Comparison of ENCODE assay signal across 15 cellular contexts in the genomic region with DNA sequence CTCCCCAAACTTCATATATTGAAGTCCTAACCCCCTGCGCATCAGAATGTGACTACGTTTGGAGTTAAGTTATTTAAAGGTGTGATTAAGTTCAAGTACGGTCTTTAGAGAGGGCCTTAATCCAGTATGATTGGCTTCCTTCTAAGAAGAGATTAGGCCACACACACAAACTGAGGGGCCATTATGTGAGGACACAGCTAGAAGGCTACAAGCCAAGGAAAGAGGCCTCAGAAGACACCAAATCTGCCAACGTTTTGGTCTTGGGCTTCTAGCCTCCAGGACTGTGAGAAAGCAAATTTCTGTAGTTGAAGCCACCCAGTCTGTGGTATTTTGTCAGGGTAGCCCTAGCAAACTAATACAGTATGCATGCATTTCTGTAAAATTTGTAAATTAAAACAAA. TPM values are rescaled to one million over a fixed set of nuclear protein-coding genes. Genes with fewer than 3 reads are reported as not detected.
DNase-seq lines count a peak whose midpoint lies in the region; ATAC-seq, FAIRE-seq and TF ChIP-seq lines count a peak whose summit lies in the region.
"Had no signal": no experiment of that assay in that cellular context is flagged by ENCODE, and none has a peak within 500 bp of the region (broad histone marks: within the 10 kb centered on the region; RNA-seq: fewer than 3 reads in every experiment).

No MANE protein-coding gene starts in this region.

- no peak overlapping the region for H3K9ac ChIP-seq in H9 (ENCODE audit: extremely low read depth, insufficient read length, low read length)
- no peak overlapping the region for H3K9ac ChIP-seq in K562 (ENCODE audit: insufficient read depth in 1 of 2, low read depth in 2 of 2, low read length in 2 of 2)

- peak overlapping the region; percentile 32 to 61 (median 44); a peak in 2 of 7 replicates for H3K27ac Mint-ChIP-seq in H9
- H3K27ac Mint-ChIP-seq in stimulated activated memory B cell treated with anti-CD40 and anti-IgM and Interleukin-4, amounts not matched to agents 10 μg/mL and 1 μg/mL and 100 μg/mL, for 72 hours: no peak overlapping the region
- H3K27ac Mint-ChIP-seq: B cell had no signal

- H3K36me3 Mint-ChIP-seq in H9 (ENCODE audit: insufficient read depth in 1 of 3, low read depth in 3 of 3): peaks cover 0 to 1% (median 0%) of the 10 kb centered on the region in 3 experiments; a peak in 1 of 7 replicates
- no peaks in the 10 kb centered on the region for H3K36me3 Mint-ChIP-seq in stimulated activated memory B cell treated with anti-CD40 and anti-IgM and Interleukin-4, amounts not matched to agents 10 μg/mL and 1 μg/mL and 100 μg/mL, for 72 hours

- no peak overlapping the region for H4K8ac ChIP-seq in H9 (replicated peaks; ENCODE audit: insufficient read length, low read depth, low read length)

- H3K79me2 ChIP-seq in H9 (ENCODE audit: insufficient read depth, low read length): no peaks in the 10 kb centered on the region
- 0 out of 3 replicates have a peak, but pooled peaks cover 8% of the 10 kb centered on the region for H3K79me2 ChIP-seq in K562 (ENCODE audit: control insufficient read depth, insufficient read depth, low read length)

- WGBS in H9 (ENCODE audit: extremely low coverage, insufficient read length, low lambda C conversion rate): no CpG with 5 or more reads among the region's 4 CpGs
- 48% methylated on average over 4 of the region's 4 CpGs for WGBS in K562 (ENCODE audit: insufficient coverage, low coverage, missing lambda C conversion rate)

- H3K4me2 ChIP-seq in H9 (ENCODE audit: insufficient read depth, insufficient read length, low read length): no peak overlapping the region
- H3K4me2 ChIP-seq in K562 (ENCODE audit: insufficient read depth, low read length): no peak overlapping the region
- H3K4me2 ChIP-seq: A549 had no signal

- peaks cover 11 to 12% of the 10 kb centered on the region in 2 experiments for H3K4me1 Mint-ChIP-seq in H9
- H3K4me1 Mint-ChIP-seq in stimulated activated memory B cell treated with anti-CD40 and anti-IgM and Interleukin-4, amounts not matched to agents 10 μg/mL and 1 μg/mL and 100 μg/mL, for 72 hours: peaks cover 6% of the 10 kb centered on the region
- H3K4me1 Mint-ChIP-seq: B cell had no signal

- CTCF ChIA-PET in Panc1 (lab: Charles Lee): no interaction called here
- CTCF ChIA-PET in K562 (lab: Yijun Ruan, JAX; ENCODE audit: low intra/inter-chr PET ratio): no interaction called here

- DNase-seq in D721Med (ENCODE audit: insufficient read length, low spot score): no peak
- no peak for DNase-seq in H9
- no peak for DNase-seq in Panc1 (ENCODE audit: low read depth, low spot score)
- DNase-seq in K562 (ENCODE audit: extremely low read depth in 1 of 4, low spot score in 3 of 4): peak in 1 of 4 experiments; percentile 15
- DNase-seq in GM19240 (ENCODE audit: insufficient read length, low spot score): no peak
- DNase-seq in UCSD-AML1 (lab: John Stamatoyannopoulos, UW; ENCODE audit: unreplicated experiment): no peak
- DNase-seq: NCI-H1092 treated with DMSO at 0.1 percent for 48 hours; NCI-H1436 treated with DMSO at 0.1 percent for 48 hours; NCI-H1930; NK-92 treated with Interleukin-12 subunit alpha and Interleukin-12 subunit beta, amount 100 ng/mL, for 24 hours; Peyer's patch had no signal

- H3K27me3 ChIP-seq in H9 (ENCODE audit: insufficient read depth, low read length) (no peaks in the 10 kb centered on the region), Panc1 (ENCODE audit: control insufficient read depth, insufficient read depth, low read length) (no peaks in the 10 kb centered on the region), K562 (ENCODE audit: control insufficient read depth in 2 of 2, insufficient read depth in 2 of 2, low read length in 2 of 2) (no peaks in the 10 kb centered on the region)
- H3K27me3 ChIP-seq: Peyer's patch had no signal

- H3K4ac ChIP-seq in H9 (ENCODE audit: low read depth, low read length): no peak overlapping the region

- H3K4me1 ChIP-seq in H9 (ENCODE audit: insufficient read depth, low read length): peaks cover 1% of the 10 kb centered on the region; the same call in 1 of the 2 replicates
- peaks cover 21% of the 10 kb centered on the region for H3K4me1 ChIP-seq in Panc1 (ENCODE audit: control insufficient read depth, insufficient read depth, low read length)
- peaks cover 0 to 5% of the 10 kb centered on the region in 2 experiments; a peak in 1 of 5 replicates for H3K4me1 ChIP-seq in K562 (replicated peaks in 1 of 2; ENCODE audit: control insufficient read depth in 2 of 2, insufficient read depth in 2 of 2, low read length in 2 of 2)
- H3K4me1 ChIP-seq: A549, Peyer's patch had no signal

- BruUV-seq in Panc1 (replicated peaks; lab: Mats Ljungman, UMichigan): no TSS peak
- no TSS peak for BruUV-seq in K562 (replicated peaks; lab: Mats Ljungman, UMichigan)

- no peaks in the 10 kb centered on the region for H3K79me1 ChIP-seq in H9 (ENCODE audit: insufficient read depth, low read depth, low read length, poor library complexity, severe bottlenecking)

- H3T11ph ChIP-seq in H9 (ENCODE audit: low read length): no peak overlapping the region

- no peak overlapping the region for H3K18ac ChIP-seq in H9 (ENCODE audit: insufficient read length, low read depth, low read length)

- ATAC-seq in Panc1 (peak; percentile 33; the same call in 1 of the 2 replicates), K562 (peak; percentile 76), GM21381 (IDR thresholded peaks at IDR 0.05; ENCODE audit: unreplicated experiment) (no peak)
- no peak for ATAC-seq in stimulated activated memory B cell treated with anti-CD40 and anti-IgM and Interleukin-4, amounts not matched to agents 10 μg/mL and 1 μg/mL and 100 μg/mL, for 72 hours
- ATAC-seq: A549 had no signal

- POLR2A ChIA-PET in Panc1 (lab: Charles Lee): interaction anchor here (0.6 to 0.7 kb wide), 2 partner anchors 55 to 415 kb away, joined by 3 to 4 read pairs; no protein-coding TSS in a partner anchor
- POLR2A ChIA-PET in K562 (lab: Yijun Ruan, JAX): interaction anchor here (1.8 kb wide), 1 partner anchor 15 kb away, joined by 6 read pairs; no protein-coding TSS in a partner anchor

- H3K4me3 ChIP-seq in Panc1 (ENCODE audit: low read depth in 2 of 2, low read length in 2 of 2) (no peak overlapping the region), K562 (no peak overlapping the region)
- H3K4me3 ChIP-seq: A549, Peyer's patch had no signal

- H3K14ac ChIP-seq in H9 (ENCODE audit: insufficient read depth, low read length): no peak overlapping the region

- H3K23me2 ChIP-seq in H9 (ENCODE audit: insufficient read length, low read depth, low read length, poor library complexity, severe bottlenecking): no peaks in the 10 kb centered on the region

- FAIRE-seq in D721Med (lab: Jason Lieb, UNC): peak; percentile 80
- FAIRE-seq in K562 (lab: Jason Lieb, UNC): no peak
- FAIRE-seq: A549 had no signal

- no peak overlapping the region for H2BK120ac ChIP-seq in H9 (ENCODE audit: low read depth, low read length, poor library complexity, severe bottlenecking)

- H3K56ac ChIP-seq in H9 (ENCODE audit: insufficient read length, low read depth, low read length): no peak overlapping the region

- H3K23ac ChIP-seq in H9 (ENCODE audit: insufficient read length, low read depth, low read length): no peak overlapping the region

- no peak overlapping the region for H4K5ac ChIP-seq in H9 (ENCODE audit: insufficient read length, low read depth, low read length)

- in situ Hi-C loops in Panc1 (cut with HindIII; ENCODE audit: low pct_unique_long_range_greater_than_20kb, low sequenced_read_pairs) (no loop called here), K562 (cut with MboI) (no loop called here)

- no peak overlapping the region for H2BK15ac ChIP-seq in H9 (ENCODE audit: low read depth, low read length)

- no peaks in the 10 kb centered on the region for H3K9me1 ChIP-seq in K562 (ENCODE audit: control insufficient read depth, insufficient read depth, low read length)

- no peak overlapping the region for H2BK12ac ChIP-seq in H9 (ENCODE audit: insufficient read length, low read depth, low read length)

- H3K27ac ChIP-seq in H9 (ENCODE audit: insufficient read length, low read depth, low read length): no peak overlapping the region
- H3K27ac ChIP-seq in Panc1 (ENCODE audit: low read length): no peak overlapping the region
- no peak overlapping the region for H3K27ac ChIP-seq in K562 (ENCODE audit: extremely low read depth, low read depth, low read length)
- H3K27ac ChIP-seq: A549, Peyer's patch had no signal

- TF ChIP-seq POLR2A in K562 (conservative IDR thresholded peaks at IDR 0.05): no peak

- no peak for TF ChIP-seq RAD21 in K562 (CRISPR knock-in tag; conservative IDR thresholded peaks at IDR 0.05 in 1 of 2, IDR thresholded peaks at IDR 0.05 in 1 of 2)

- H2AFZ ChIP-seq in H9 (ENCODE audit: low read length) (no peak overlapping the region), K562 (ENCODE audit: low read depth, low read length) (peak overlapping the region; percentile 20; the same call in 1 of the 2 replicates)

- intact Hi-C loops in Panc1 (cut with micrococcal nuclease; ENCODE audit: unreplicated experiment) (no loop called here), K562 (cut with micrococcal nuclease) (no loop called here)

- H2BK20ac ChIP-seq in H9 (ENCODE audit: low read depth, low read length, poor library complexity, severe bottlenecking): no peak overlapping the region

- TF ChIP-seq CTCF in D721Med (IDR thresholded peaks at IDR 0.05; ENCODE audit: insufficient read depth, missing control alignments) (no peak), H9 (conservative IDR thresholded peaks at IDR 0.05) (no peak), Panc1 (IDR thresholded peaks at IDR 0.05) (no peak), K562 (IDR thresholded peaks at IDR 0.05 in 2 of 3, conservative IDR thresholded peaks at IDR 0.05 in 1 of 3; ENCODE audit: insufficient read depth in 2 of 3, low read depth in 1 of 3, low read length in 3 of 3) (no peak)

- H3K9me3 Mint-ChIP-seq in H9: no peaks in the 10 kb centered on the region
- no peaks in the 10 kb centered on the region for H3K9me3 Mint-ChIP-seq in stimulated activated memory B cell treated with anti-CD40 and anti-IgM and Interleukin-4, amounts not matched to agents 10 μg/mL and 1 μg/mL and 100 μg/mL, for 72 hours

- no peaks in the 10 kb centered on the region for H3K27me3 Mint-ChIP-seq in H9 (ENCODE audit: low read depth)
- H3K27me3 Mint-ChIP-seq in stimulated activated memory B cell treated with anti-CD40 and anti-IgM and Interleukin-4, amounts not matched to agents 10 μg/mL and 1 μg/mL and 100 μg/mL, for 72 hours: no peaks in the 10 kb centered on the region
- H3K27me3 Mint-ChIP-seq: B cell had no signal

- no peak overlapping the region for H2AK5ac ChIP-seq in H9 (ENCODE audit: insufficient read length, low read length)

- no peak overlapping the region for H2BK5ac ChIP-seq in H9 (ENCODE audit: insufficient read length, low read length)

- H3K4me3 Mint-ChIP-seq in H9: no peak overlapping the region
- no peak overlapping the region for H3K4me3 Mint-ChIP-seq in stimulated activated memory B cell treated with anti-CD40 and anti-IgM and Interleukin-4, amounts not matched to agents 10 μg/mL and 1 μg/mL and 100 μg/mL, for 72 hours
- H3K4me3 Mint-ChIP-seq: B cell had no signal

- no peaks in the 10 kb centered on the region for H4K20me1 ChIP-seq in H9 (ENCODE audit: control insufficient read depth, insufficient read depth, insufficient read length)
- no peaks in the 10 kb centered on the region for H4K20me1 ChIP-seq in K562 (replicated peaks; ENCODE audit: control insufficient read depth, insufficient read depth, low read length)

- no peaks in the 10 kb centered on the region for H3K9me3 ChIP-seq in H9 (ENCODE audit: control insufficient read depth, low read depth, low read length)
- no peaks in the 10 kb centered on the region for H3K9me3 ChIP-seq in Panc1 (ENCODE audit: control insufficient read depth, insufficient read depth, low read depth, low read length)
- H3K9me3 ChIP-seq in K562 (replicated peaks; ENCODE audit: control insufficient read depth, insufficient read depth, low read depth, low read length): no peaks in the 10 kb centered on the region
- H3K9me3 ChIP-seq: A549, Peyer's patch had no signal

- H4K91ac ChIP-seq in H9 (ENCODE audit: insufficient read length, low read depth, low read length): no peak overlapping the region

- no peak for TF ChIP-seq EP300 in K562 (IDR thresholded peaks at IDR 0.05; ENCODE audit: low read length)

- no peaks in the 10 kb centered on the region for H3K36me3 ChIP-seq in Panc1 (ENCODE audit: control insufficient read depth, insufficient read depth, low read length)
- no peaks in the 10 kb centered on the region for H3K36me3 ChIP-seq in K562 (ENCODE audit: control insufficient read depth, insufficient read depth, low read length)
- H3K36me3 ChIP-seq: Peyer's patch had no signal

RNA-seq across cellular contexts. Expression of gene REEP3, which starts 41.7 kb away (rescaled TPM):
- total RNA-seq in H9 (2021): 21.4 and 23.8 TPM in 2 replicates
- 135 TPM for total RNA-seq in Panc1 (2021; ENCODE audit: unreplicated experiment)
- 42.3 TPM for polyA plus RNA-seq in Panc1 (2012; ENCODE audit: insufficient read length)
- total RNA-seq in K562 (2011; cell fraction: chromatin; rRNA removed; ENCODE audit: low replicate concordance): 3.8 and 11.4 TPM in 2 replicates
- 3.5 and 4.1 TPM in 2 replicates for total RNA-seq in K562 (2011; cell fraction: nucleolus; rRNA removed)
- total RNA-seq in K562 (2011; cell fraction: nucleoplasm; rRNA removed): 9.5 and 18.6 TPM in 2 replicates
- total RNA-seq in K562 (2014; rRNA removed): 6.4 TPM in 2 replicates
- 10.2 and 12.6 TPM in 2 replicates for total RNA-seq in K562 (2014; rRNA removed; fragmentation: Illumina TruSeq; extraction: Trizol)
- 10.8 and 12.4 TPM in 2 replicates for total RNA-seq in K562 (2015; rRNA removed; fragmentation: Illumina TruSeq; extraction: Trizol)
- total RNA-seq in K562 (2021): 10.3 and 10.6 TPM in 2 replicates
- 6.1 and 9.2 TPM in 2 replicates for polyA plus RNA-seq in K562 (2011; rRNA removed)
- 2.7 and 4.5 TPM in 2 replicates for polyA plus RNA-seq in K562 (2011; cell fraction: cytosol; rRNA removed)
- polyA plus RNA-seq in K562 (2011; cell fraction: nucleus; rRNA removed): 1.7 and 2.4 TPM in 2 replicates
- 4.1 and 5.4 TPM in 2 replicates for polyA plus RNA-seq in K562 (2012)
- 9.2 and 13.4 TPM in 2 replicates for polyA plus RNA-seq in K562 (2014; fragmentation: Illumina TruSeq; extraction: Trizol)
- polyA plus RNA-seq in K562 (2014; fragmentation: Nextera tagmentation; extraction: Ambion mirVana): 1 to 10 TPM; 3.4 to 6.6 TPM
- 4.6 and 5.2 TPM in 2 replicates for polyA plus RNA-seq in K562 (2014; rRNA removed)
- polyA minus RNA-seq in K562 (2011; rRNA and poly(A)+ RNA removed): 8.9 and 10.7 TPM in 2 replicates
- 5.2 and 6.8 TPM in 2 replicates for polyA minus RNA-seq in K562 (2011; cell fraction: cytosol; rRNA and poly(A)+ RNA removed)
- 2.8 and 4.2 TPM in 2 replicates for polyA minus RNA-seq in K562 (2011; cell fraction: nucleus; rRNA and poly(A)+ RNA removed)

Comparison
In these comparisons a context has a peak if more than half of its experiments do, and no peak if none do; other contexts are left out.
1. ATAC-seq: peak in Panc1 (single experiment) and K562 (single experiment); none in stimulated activated memory B cell treated with anti-CD40 and anti-IgM and Interleukin-4, amounts not matched to agents 10 μg/mL and 1 μg/mL and 100 μg/mL, for 72 hours (single experiment) and GM21381 (single experiment).